8 cellular contexts compared by ENCODE assay signal in genomic region chrX:79259073-79259689, GRCh38.
DNase-seq lines count a peak whose midpoint lies in the region; ATAC-seq lines count a peak whose summit lies in the region.

No MANE protein-coding gene starts in this region.

- no peaks in the 10 kb centered on the region for H3K27me3 ChIP-seq in effector memory CD4-positive, alpha-beta T cell (replicated peaks; ENCODE audit: control insufficient read depth, insufficient read depth, low read length, poor library complexity, severe bottlenecking)

- no peak overlapping the region for H3K4me3 ChIP-seq in effector memory CD4-positive, alpha-beta T cell (ENCODE audit: insufficient read depth, low read depth, low read length, poor library complexity, severe bottlenecking)

- H3K36me3 ChIP-seq in effector memory CD4-positive, alpha-beta T cell (ENCODE audit: control insufficient read depth, insufficient read depth, low read length), result no peaks in the 10 kb centered on the region

- peak; percentile 93 for ATAC-seq in GM18907 (IDR thresholded peaks at IDR 0.05; ENCODE audit: unreplicated experiment)
- ATAC-seq in HG02885 (IDR thresholded peaks at IDR 0.05; ENCODE audit: poor library complexity, unreplicated experiment), result peak; percentile 91
- ATAC-seq in left lobe of liver, result no peak

- DNase-seq in T follicular helper cell (ENCODE audit: low read depth) (peak; percentile 34), NCI-H1048 (lab: John Stamatoyannopoulos, UW) (no peak), NCI-H1930 (lab: John Stamatoyannopoulos, UW) (no peak), NCI-H345 treated with DMSO at 0.1 percent for 48 hours (lab: John Stamatoyannopoulos, UW; ENCODE audit: unreplicated experiment) (no peak), left lobe of liver (ENCODE audit: low spot score) (no peak)
- peak; percentile 9 to 33 (median 20) for DNase-seq in effector memory CD4-positive, alpha-beta T cell

- peaks cover 14% of the 10 kb centered on the region for H3K4me1 ChIP-seq in effector memory CD4-positive, alpha-beta T cell (ENCODE audit: control insufficient read depth, insufficient read depth, low read length, poor library complexity, severe bottlenecking)

- peak overlapping the region; percentile 50 for H3K27ac ChIP-seq in effector memory CD4-positive, alpha-beta T cell (ENCODE audit: insufficient read depth, low read length, poor library complexity, severe bottlenecking)

- no peaks in the 10 kb centered on the region for H3K9me3 ChIP-seq in effector memory CD4-positive, alpha-beta T cell (ENCODE audit: control insufficient read depth, low read length)

Comparison
In these comparisons a context has a peak if more than half of its experiments do, and no peak if none do; other contexts are left out.
1. DNase-seq: peak in T follicular helper cell (single experiment) and effector memory CD4-positive, alpha-beta T cell (3 of 3); none in NCI-H1048 (single experiment), NCI-H1930 (0 of 2), NCI-H345 treated with DMSO at 0.1 percent for 48 hours (single experiment) and left lobe of liver (single experiment).